In genomic region chr13:36476661-36477060, GRCh38 we compare ENCODE assay signal across 31 cellular contexts. TPM values are rescaled to one million over a fixed set of nuclear protein-coding genes. Genes with fewer than 3 reads are reported as not detected.
"Had no signal": no experiment of that assay in that cellular context is flagged by ENCODE, and none has a peak within 500 bp of the region (broad histone marks: within the 10 kb centered on the region; RNA-seq: fewer than 3 reads in every experiment).

No MANE protein-coding gene starts in this region.

- H3K36me3 ChIP-seq: brain microvascular endothelial cell, cardiac muscle cell had no signal

- ATAC-seq: activated CD8-positive, alpha-beta T cell treated with anti-CD3 and anti-CD28 coated beads for 36 hours; activated naive CD8-positive, alpha-beta T cell treated with anti-CD3 and anti-CD28 coated beads, Interleukin-2, amount 50 U/mL, for 24 hours; activated T-cell treated with anti-CD3 and anti-CD28 coated beads, Interleukin-2, amount 50 U/mL, for 4 hours; activated T-cell treated with anti-CD3 and anti-CD28 coated beads, Interleukin-2, amount 50 U/mL, for 72 hours; activated T-helper 17 cell treated with anti-CD3 and anti-CD28 coated beads, Interleukin-2, amount 50 U/mL, for 72 hours; body of pancreas had no signal

- H3K4me3 ChIP-seq: body of pancreas, cardiac muscle cell had no signal

- DNase-seq: activated B cell treated with CpG ODN at 0.5 μM for 24 hours; activated CD4-positive, alpha-beta memory T cell treated with anti-CD3 and anti-CD28 coated beads for 36 hours; activated CD4-positive, alpha-beta T cell treated with anti-CD3 and anti-CD28 coated beads for 4 hours; activated CD4-positive, alpha-beta T cell treated with anti-CD3 and anti-CD28 coated beads, Interleukin-2, amount 10 ng/mL, durations not matched to agents 24 days and 14 days; activated CD4-positive, alpha-beta T cell treated with anti-CD3 and anti-CD28 coated beads, Interleukin-2, amount 50 U/mL, for 1 hour; activated CD4-positive, alpha-beta T cell treated with anti-CD3 and anti-CD28 coated beads, Interleukin-2, amount 50 U/mL, for 4 hours; activated CD4-positive, CD25-positive, alpha-beta regulatory T cell treated with anti-CD3 and anti-CD28 coated beads, Interleukin-2, amount 50 U/mL, for 72 hours; activated CD8-positive, alpha-beta memory T cell treated with anti-CD3 and anti-CD28 coated beads, Interleukin-2, amount 50 U/mL, for 4 hours; activated CD8-positive, alpha-beta T cell treated with anti-CD3 and anti-CD28 coated beads for 36 hours; activated effector memory CD4-positive, alpha-beta T cell treated with anti-CD3 and anti-CD28 coated beads, Interleukin-2, amount 50 U/mL, for 16 hours; activated gamma-delta T cell treated with Interleukin-2 at 50 U/mL for 16 hours; activated naive CD4-positive, alpha-beta T cell; activated naive CD4-positive, alpha-beta T cell treated with anti-CD3 and anti-CD28 coated beads, Interleukin-2, amount 10 ng/mL, durations not matched to agents 7 days and 5 days; activated naive CD8-positive, alpha-beta T cell treated with anti-CD3 and anti-CD28 coated beads, Interleukin-2, amount 10 ng/mL, durations not matched to agents 7 days and 5 days; activated naive CD8-positive, alpha-beta T cell treated with anti-CD3 and anti-CD28 coated beads, Interleukin-2, amount 50 U/mL, for 24 hours; activated T-cell treated with anti-CD3 and anti-CD28 coated beads for 4 hours; activated T-cell treated with anti-CD3 and anti-CD28 coated beads, Interleukin-2, amount 50 U/mL, for 1 hour; activated T-cell treated with anti-CD3 and anti-CD28 coated beads, Interleukin-2, amount 50 U/mL, for 4 hours; activated T-cell treated with anti-CD3 and anti-CD28 coated beads, Interleukin-2, amount 50 U/mL, for 72 hours; amniotic stem cell; aorta; body of pancreas; brain microvascular endothelial cell; caudate nucleus; cerebellar nuclear complex; T-helper 1 cell; T-helper 2 cell; T-helper 9 cell had no signal

- H3K9me3 ChIP-seq: body of pancreas had no signal

- H3K27ac ChIP-seq: body of pancreas, brain microvascular endothelial cell, cardiac muscle cell, VCaP had no signal

- H3K27me3 ChIP-seq: body of pancreas, brain microvascular endothelial cell, cardiac muscle cell had no signal

- H3K4me1 ChIP-seq: body of pancreas had no signal

RNA-seq across cellular contexts. Expression of gene CCNA1, which starts 44.4 kb away (rescaled TPM):
- total RNA-seq: activated CD8-positive, alpha-beta T cell treated with anti-CD3 and anti-CD28 coated beads for 36 hours; activated T-cell treated with anti-CD3 and anti-CD28 coated beads, Interleukin-2, amount 50 U/mL, for 4 hours; body of pancreas had no signal
